In genomic region chr6:17894905-17895304, GRCh38 we compare ENCODE assay signal across 19 cellular contexts.
DNase-seq lines count a peak whose midpoint lies in the region; ATAC-seq, FAIRE-seq and TF ChIP-seq lines count a peak whose summit lies in the region.
"Had no signal": no experiment of that assay in that cellular context is flagged by ENCODE, and none has a peak within 500 bp of the region (broad histone marks: within the 10 kb centered on the region; RNA-seq: fewer than 3 reads in every experiment).

No MANE protein-coding gene starts in this region.

- H2BK5ac ChIP-seq in H1 (ENCODE audit: low read depth, low read length), result no peak overlapping the region
- no peak overlapping the region for H2BK5ac ChIP-seq in trophoblast cell (ENCODE audit: low read depth, low read length, poor library complexity)

- CTCF ChIA-PET in SK-N-SH (lab: Yijun Ruan, JAX), result interaction anchor here (0.7 kb wide), 1 partner anchor 46 kb away, joined by 3 read pairs; no protein-coding TSS in a partner anchor
- CTCF ChIA-PET in H1 (lab: Charles Lee; ENCODE audit: partially characterized antibody), result interaction anchor here (1.2 kb wide), 1 partner anchor 19 kb away, joined by 3 read pairs; no protein-coding TSS in a partner anchor

- H2BK120ac ChIP-seq in H1 (replicated peaks; ENCODE audit: low read depth, low read length), result no peak overlapping the region
- H2BK120ac ChIP-seq in trophoblast cell (ENCODE audit: insufficient read depth, low read length, poor library complexity), result no peak overlapping the region

- H3K4me2 ChIP-seq in SK-N-SH (no peak overlapping the region), H1 (ENCODE audit: insufficient read depth in 1 of 2, low read depth in 2 of 2, low read length in 2 of 2) (no peak overlapping the region), keratinocyte (ENCODE audit: control insufficient read depth, extremely low read depth, insufficient read depth, low read depth, low read length) (no peak overlapping the region), trophoblast cell (ENCODE audit: low read length) (no peak overlapping the region)
- H3K4me2 ChIP-seq: A549 had no signal

- H3K23ac ChIP-seq in H1 (ENCODE audit: insufficient read length) (no peak overlapping the region), trophoblast cell (ENCODE audit: low read length) (no peak overlapping the region)

- H3K9me3 ChIP-seq in SK-N-SH (peaks cover 33% of the 10 kb centered on the region), H1 (ENCODE audit: insufficient read depth in 2 of 2, low read depth in 1 of 2, low read length in 1 of 2) (peaks cover 17 to 20% of the 10 kb centered on the region in 2 experiments; a peak in 3 of 4 replicates), keratinocyte (ENCODE audit: control insufficient read depth, low read depth, low read length) (peaks cover 3% of the 10 kb centered on the region), trophoblast cell (ENCODE audit: insufficient read depth, low read depth, low read length) (peaks cover 5% of the 10 kb centered on the region)

- H3F3A ChIP-seq in SK-N-SH (replicated peaks; ENCODE audit: insufficient read depth), result peaks cover 4% of the 10 kb centered on the region

- H2AFZ ChIP-seq in SK-N-SH (ENCODE audit: low read depth) (no peak overlapping the region), H1 (ENCODE audit: low read length) (no peak overlapping the region), keratinocyte (ENCODE audit: control insufficient read depth, low read length) (no peak overlapping the region), trophoblast cell (ENCODE audit: insufficient read depth, low read length, poor library complexity) (no peak overlapping the region)

- no peaks in the 10 kb centered on the region for H3K9me2 ChIP-seq in SK-N-SH

- H3K27me3 ChIP-seq in SK-N-SH (ENCODE audit: insufficient read depth), result no peaks in the 10 kb centered on the region
- no peaks in the 10 kb centered on the region for H3K27me3 ChIP-seq in H1 (replicated peaks in 1 of 4; ENCODE audit: control insufficient read depth in 3 of 4, extremely low read depth in 1 of 4, insufficient read depth in 3 of 4, low read length in 3 of 4)
- H3K27me3 ChIP-seq in keratinocyte (ENCODE audit: control insufficient read depth, extremely low read depth, insufficient read depth, low read length), result no peaks in the 10 kb centered on the region
- no peaks in the 10 kb centered on the region for H3K27me3 ChIP-seq in trophoblast cell (ENCODE audit: insufficient read depth, low read length)

- H3K36me3 ChIP-seq in SK-N-SH (replicated peaks in 1 of 2; ENCODE audit: control insufficient read depth in 1 of 2, insufficient read depth in 2 of 2, low read length in 1 of 2), result peaks cover 17 to 64% of the 10 kb centered on the region in 2 experiments
- peaks cover 0 to 35% (median 11%) of the 10 kb centered on the region in 4 experiments; a peak in 5 of 8 replicates for H3K36me3 ChIP-seq in H1 (ENCODE audit: control insufficient read depth in 2 of 4, insufficient read depth in 4 of 4, low read length in 3 of 4)
- H3K36me3 ChIP-seq in keratinocyte (ENCODE audit: control insufficient read depth in 2 of 2, extremely low read depth in 1 of 2, insufficient read depth in 2 of 2, low read length in 2 of 2), result peaks cover 30 to 34% of the 10 kb centered on the region in 2 experiments
- H3K36me3 ChIP-seq in trophoblast cell (ENCODE audit: control insufficient read depth in 1 of 2, insufficient read depth in 2 of 2, low read length in 2 of 2), result peaks cover 4 to 5% of the 10 kb centered on the region in 2 experiments

- no peak overlapping the region for H2BK15ac ChIP-seq in H1 (ENCODE audit: low read length)

- POLR2A ChIA-PET in SK-N-SH (lab: Yijun Ruan, JAX), result no interaction called here
- POLR2A ChIA-PET in H1 (lab: Charles Lee; ENCODE audit: partially characterized antibody), result no interaction called here

- dilution Hi-C loops in keratinocyte (cut with MboI; ENCODE audit: extremely low pct_ligation_motif_present, low sequenced_read_pairs), result no loop called here

- TF ChIP-seq CTCF in SK-N-SH (IDR thresholded peaks at IDR 0.05) (no peak), H1 (IDR thresholded peaks at IDR 0.05; ENCODE audit: control extremely low read depth in 1 of 3, insufficient read depth in 1 of 3, low read depth in 1 of 3, low read length in 3 of 3) (no peak), keratinocyte (optimal IDR thresholded peaks at IDR 0.05 in 1 of 3, IDR thresholded peaks at IDR 0.05 in 1 of 3, conservative IDR thresholded peaks at IDR 0.05 in 1 of 3; ENCODE audit: extremely low read depth in 1 of 3, insufficient read depth in 2 of 3, low read length in 3 of 3) (no peak), CD14-positive monocyte (IDR thresholded peaks at IDR 0.05) (no peak)

- H4K20me1 ChIP-seq in SK-N-SH (ENCODE audit: insufficient read depth) (no peaks in the 10 kb centered on the region), H1 (replicated peaks in 1 of 2; ENCODE audit: control insufficient read depth in 1 of 2, insufficient read depth in 2 of 2, low read length in 2 of 2) (no peaks in the 10 kb centered on the region), keratinocyte (ENCODE audit: control insufficient read depth, extremely low read depth, insufficient read depth, low read length) (no peaks in the 10 kb centered on the region)

- no peak overlapping the region for H2AK5ac ChIP-seq in H1 (ENCODE audit: low read depth, low read length)
- no peak overlapping the region for H2AK5ac ChIP-seq in trophoblast cell (ENCODE audit: low read length)

- no peak overlapping the region for H3K27ac Mint-ChIP-seq in CD14-positive monocyte
- H3K27ac Mint-ChIP-seq: CD4-positive, alpha-beta memory T cell had no signal

- H4K8ac ChIP-seq in H1 (ENCODE audit: extremely low read depth, insufficient read depth, low read length) (no peak overlapping the region), trophoblast cell (ENCODE audit: low read depth, low read length) (no peak overlapping the region)

- H3K9me3 Mint-ChIP-seq in CD14-positive monocyte, result peaks cover 8 to 25% (median 20%) of the 10 kb centered on the region in 7 donors

- H3K79me1 ChIP-seq in H1 (ENCODE audit: low read depth, low read length) (no peaks in the 10 kb centered on the region), trophoblast cell (ENCODE audit: low read length) (no peaks in the 10 kb centered on the region)

- no peak for TF ChIP-seq RAD21 in SK-N-SH (IDR thresholded peaks at IDR 0.05; ENCODE audit: low read length)
- no peak for TF ChIP-seq RAD21 in H1 (IDR thresholded peaks at IDR 0.05 in 1 of 2, conservative IDR thresholded peaks at IDR 0.05 in 1 of 2; ENCODE audit: low read depth in 2 of 2, low read length in 2 of 2)

- DNase-seq in SK-N-SH (no peak), OCI-M1 (lab: John Stamatoyannopoulos, UW) (peak; percentile 20), H1 (ENCODE audit: low read depth in 1 of 2, low spot score in 2 of 2) (no peak), keratinocyte (ENCODE audit: low read depth, low spot score) (no peak), CD14-positive monocyte (ENCODE audit: low spot score) (no peak), trophoblast cell (no peak)
- DNase-seq in activated CD4-positive, alpha-beta T cell treated with anti-CD3 and anti-CD28 coated beads, Interleukin-2, amount 50 U/mL, for 48 hours, result no peak
- DNase-seq: AML-193; CD4-positive, alpha-beta memory T cell; DMS153; DMS79; GF-D8; HCEC 1CT had no signal

- H3K79me2 ChIP-seq in SK-N-SH (ENCODE audit: insufficient read depth) (peaks cover 11% of the 10 kb centered on the region; the same call in 1 of the 2 replicates), H1 (ENCODE audit: control insufficient read depth in 1 of 2, insufficient read depth in 2 of 2, low read length in 2 of 2) (peaks cover 0 to 13% of the 10 kb centered on the region in 2 experiments; a peak in 1 of 4 replicates), keratinocyte (ENCODE audit: control insufficient read depth, insufficient read depth, low read length) (peaks cover 47% of the 10 kb centered on the region), trophoblast cell (ENCODE audit: control insufficient read depth, insufficient read depth, low read length, poor library complexity) (no peaks in the 10 kb centered on the region)

- peaks cover 0 to 2% (median 0%) of the 10 kb centered on the region in 3 donors for H3K27me3 Mint-ChIP-seq in CD14-positive monocyte (ENCODE audit: low read depth in 3 of 3)

- peaks cover 29% of the 10 kb centered on the region for H3K4me1 Mint-ChIP-seq in CD14-positive monocyte
- H3K4me1 Mint-ChIP-seq: CD4-positive, alpha-beta memory T cell had no signal

- FAIRE-seq in H1 (lab: Jason Lieb, UNC) (no peak), keratinocyte (lab: Jason Lieb, UNC) (peak; percentile 5)
- FAIRE-seq: A549, GM19239, H54 had no signal

- intact Hi-C loops in CD14-positive monocyte (cut with micrococcal nuclease), result no loop called here

- no peak overlapping the region for H4K5ac ChIP-seq in H1 (ENCODE audit: insufficient read length, low read depth, low read length)

- no peak overlapping the region for H3K4me3 Mint-ChIP-seq in CD14-positive monocyte

- no peak overlapping the region for H2BK20ac ChIP-seq in H1 (ENCODE audit: low read length)

- H2BK12ac ChIP-seq in H1 (ENCODE audit: low read depth, low read length) (no peak overlapping the region), trophoblast cell (ENCODE audit: low read length) (no peak overlapping the region)

- TF ChIP-seq POLR2A in H1 (IDR thresholded peaks at IDR 0.05; ENCODE audit: control extremely low read depth in 1 of 2, low read depth in 2 of 2, low read length in 2 of 2), result no peak

- H3K4me1 ChIP-seq in SK-N-SH (ENCODE audit: control insufficient read depth in 1 of 2, insufficient read depth in 2 of 2, low read depth in 1 of 2, low read length in 1 of 2), result no peaks in the 10 kb centered on the region
- no peaks in the 10 kb centered on the region for H3K4me1 ChIP-seq in H1 (replicated peaks in 1 of 4; ENCODE audit: control insufficient read depth in 3 of 4, insufficient read depth in 4 of 4, low read length in 3 of 4)
- peaks cover 3% of the 10 kb centered on the region for H3K4me1 ChIP-seq in keratinocyte (ENCODE audit: control insufficient read depth, extremely low read depth, insufficient read depth, low read length)
- H3K4me1 ChIP-seq in trophoblast cell (ENCODE audit: control insufficient read depth in 1 of 2, insufficient read depth in 2 of 2, low read length in 2 of 2), result no peaks in the 10 kb centered on the region
- H3K4me1 ChIP-seq: A549 had no signal

- H3K9ac ChIP-seq in SK-N-SH (no peak overlapping the region), H1 (replicated peaks in 1 of 4; ENCODE audit: extremely low read depth in 1 of 4, low read depth in 3 of 4, low read length in 3 of 4) (no peak overlapping the region), keratinocyte (ENCODE audit: control insufficient read depth, extremely low read depth, insufficient read depth, low read length) (no peak overlapping the region), trophoblast cell (ENCODE audit: low read length) (no peak overlapping the region)

- H3K14ac ChIP-seq in H1 (ENCODE audit: insufficient read length) (no peak overlapping the region), trophoblast cell (ENCODE audit: low read length) (no peak overlapping the region)

- peaks cover 31 to 48% of the 10 kb centered on the region in 2 donors for H3K36me3 Mint-ChIP-seq in CD14-positive monocyte

- H3K23me2 ChIP-seq in H1 (ENCODE audit: low read depth, low read length), result no peaks in the 10 kb centered on the region

- H4K12ac ChIP-seq in trophoblast cell (ENCODE audit: low read depth, low read length), result no peak overlapping the region

- no peak overlapping the region for H3K18ac ChIP-seq in H1 (ENCODE audit: extremely low read depth, low read length)
- H3K18ac ChIP-seq in trophoblast cell (ENCODE audit: low read length), result no peak overlapping the region

- H3K27ac ChIP-seq in SK-N-SH (ENCODE audit: low read depth in 2 of 2, low read length in 1 of 2) (no peak overlapping the region), H1 (ENCODE audit: low read depth, low read length) (no peak overlapping the region), keratinocyte (ENCODE audit: control insufficient read depth, insufficient read depth, low read length) (no peak overlapping the region), trophoblast cell (ENCODE audit: low read depth, low read length) (no peak overlapping the region)
- H3K27ac ChIP-seq: 22Rv1, A549, C4-2B had no signal

- no peak overlapping the region for H3K4ac ChIP-seq in H1 (replicated peaks; ENCODE audit: insufficient read length, low read depth, low read length)
- H3K4ac ChIP-seq in trophoblast cell (ENCODE audit: low read depth, low read length), result no peak overlapping the region

- TF ChIP-seq EP300 in SK-N-SH (IDR thresholded peaks at IDR 0.05; ENCODE audit: borderline replicate concordance in 1 of 2, low read depth in 1 of 2, low read length in 1 of 2), result no peak
- TF ChIP-seq EP300 in H1 (IDR thresholded peaks at IDR 0.05; ENCODE audit: borderline replicate concordance in 1 of 2, low read depth in 2 of 2, low read length in 2 of 2), result no peak

- H3K9me1 ChIP-seq in keratinocyte (ENCODE audit: control insufficient read depth, extremely low read depth, insufficient read depth, low read length), result no peaks in the 10 kb centered on the region

- no peak overlapping the region for H3K56ac ChIP-seq in H1 (replicated peaks; ENCODE audit: insufficient read length, low read depth, low read length)

- no peak overlapping the region for H3K4me3 ChIP-seq in SK-N-SH (ENCODE audit: low read depth in 2 of 2, low read length in 1 of 2)
- H3K4me3 ChIP-seq in H1 (ENCODE audit: extremely low read depth in 1 of 4, insufficient read depth in 2 of 4, low read depth in 3 of 4, low read length in 4 of 4), result no peak overlapping the region
- no peak overlapping the region for H3K4me3 ChIP-seq in keratinocyte (ENCODE audit: control insufficient read depth in 2 of 3, extremely low read depth in 1 of 3, insufficient read depth in 2 of 3, low read depth in 1 of 3, low read length in 3 of 3)
- H3K4me3 ChIP-seq in trophoblast cell (ENCODE audit: low read depth, low read length), result no peak overlapping the region
- H3K4me3 ChIP-seq: A549 had no signal

- no peak for ATAC-seq in SK-N-SH treated with all-trans-retinoic acid at 6 μM for 48 hours
- ATAC-seq: A549 had no signal

- 97% methylated on average over 1 of the region's 1 CpG for WGBS in SK-N-SH (ENCODE audit: low lambda C conversion rate)
- 96% methylated on average over 1 of the region's 1 CpG; no CpG with 5 or more reads in 1 of the 2 experiments for WGBS in H1 (ENCODE audit: extremely low coverage in 1 of 2, insufficient coverage in 1 of 2, insufficient read length in 1 of 2, insufficient replicate concordance in 2 of 2, low coverage in 1 of 2, low lambda C conversion rate in 2 of 2, missing lambda C conversion rate in 1 of 2), 2 experiments
- no CpG with 5 or more reads among the region's 1 CpG for WGBS in trophoblast cell (ENCODE audit: extremely low coverage, insufficient coverage, insufficient read length)

- no peak overlapping the region for H4K91ac ChIP-seq in H1 (replicated peaks; ENCODE audit: insufficient read length, low read length)
- no peak overlapping the region for H4K91ac ChIP-seq in trophoblast cell (ENCODE audit: low read depth, low read length)
